ENCODE assay signal across 8 cellular contexts in the genomic region with DNA sequence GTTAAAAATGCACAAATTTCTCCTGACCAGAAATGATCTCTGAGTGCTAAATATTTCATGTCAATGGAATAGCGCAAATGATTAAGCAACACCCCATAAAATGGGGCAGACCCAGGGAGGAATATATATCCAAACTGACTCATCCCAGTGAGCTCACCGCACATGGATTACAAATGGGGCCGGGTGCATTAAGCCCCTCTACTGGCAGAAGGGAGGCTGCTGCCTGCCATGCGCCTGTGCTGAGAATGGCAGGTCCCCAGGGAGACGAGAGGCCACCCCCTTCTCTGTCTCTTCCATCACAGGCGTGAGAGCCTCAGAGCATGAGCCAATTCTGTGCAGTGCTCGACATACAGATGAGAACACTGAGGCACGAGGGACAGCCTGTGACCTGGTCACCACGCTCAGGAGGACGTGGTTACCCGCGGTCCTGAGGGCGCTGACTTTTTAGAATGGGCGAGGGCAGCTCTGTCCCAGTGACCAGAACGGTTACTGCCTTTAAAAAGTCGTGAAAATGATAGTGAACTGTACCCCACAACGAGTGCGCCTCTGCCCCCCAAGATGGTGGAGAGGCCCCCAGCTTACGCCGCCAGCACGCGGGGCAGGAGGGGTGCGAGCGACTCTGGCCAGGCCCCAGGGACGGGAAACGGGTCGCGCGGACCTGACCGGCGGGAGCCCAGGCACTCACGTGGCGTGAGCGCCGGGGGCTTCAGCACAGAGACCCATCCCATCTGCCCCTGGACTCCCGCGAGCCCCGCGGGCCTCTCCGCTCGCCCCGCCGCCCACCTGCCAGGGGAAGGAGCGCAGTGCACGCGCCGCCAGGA.
DNase-seq lines count a peak whose midpoint lies in the region; ATAC-seq and TF ChIP-seq lines count a peak whose summit lies in the region.
"Not testable (repeated sequence)": the region's sequence is repeated elsewhere in the genome, so short reads cannot be mapped to it uniquely, and the experiment has no call there.

No MANE protein-coding gene starts in this region.

- H4K20me1 ChIP-seq in neural progenitor cell (ENCODE audit: low read depth), result not testable (repeated sequence)

- not testable (repeated sequence) for H3K9ac ChIP-seq in neural progenitor cell

- H3K27ac Mint-ChIP-seq in neural progenitor cell, result not testable (repeated sequence)

- H3K36me3 ChIP-seq in right atrium auricular region, neural progenitor cell, suprapubic skin: not testable (repeated sequence)

- H3K4me3 Mint-ChIP-seq in neural progenitor cell, result peak overlapping the region; percentile 90

- TF ChIP-seq POLR2A in suprapubic skin (IDR thresholded peaks at IDR 0.05), result not testable (repeated sequence)

- H3K27ac ChIP-seq in right atrium auricular region (peak overlapping the region; percentile 23 to 59), suprapubic skin (peak overlapping the region; percentile 86)
- H3K27ac ChIP-seq in neural progenitor cell, result not testable (repeated sequence)

- H3K79me2 ChIP-seq in neural progenitor cell (ENCODE audit: low read depth), result not testable (repeated sequence)

- H3K4me1 ChIP-seq in right atrium auricular region, neural progenitor cell: not testable (repeated sequence)
- peaks cover 14% of the 10 kb centered on the region for H3K4me1 ChIP-seq in suprapubic skin

- not testable (repeated sequence) for TF ChIP-seq EP300 in suprapubic skin (IDR thresholded peaks at IDR 0.05)

- 13% methylated on average over 3 of the region's 47 CpGs for WGBS in suprapubic skin

- H3K36me3 Mint-ChIP-seq in neural progenitor cell, result not testable (repeated sequence)

- peak overlapping the region; percentile 75 for H3K4me2 ChIP-seq in neural progenitor cell

- not testable (repeated sequence) for H3K9me3 ChIP-seq in right atrium auricular region; neural progenitor cell (ENCODE audit: low read depth); suprapubic skin

- DNase-seq in Daoy (ENCODE audit: low read depth), result peak; percentile 76
- DNase-seq in NCI-H1105 (lab: John Stamatoyannopoulos, UW), result peak; percentile 10
- peak; percentile 46 to 74 for DNase-seq in cardiac fibroblast (ENCODE audit: low read depth in 2 of 2)
- not testable (repeated sequence) for DNase-seq in right atrium auricular region (ENCODE audit: low spot score)
- DNase-seq in neural progenitor cell (ENCODE audit: low spot score), result peak; percentile 30
- DNase-seq in suprapubic skin (ENCODE audit: low spot score in 2 of 2), result peak in 1 of 2 donors; percentile 83

- not testable (repeated sequence) for H3K27me3 ChIP-seq in right atrium auricular region, neural progenitor cell, suprapubic skin

- not testable (repeated sequence) for H3K27me3 Mint-ChIP-seq in neural progenitor cell (ENCODE audit: insufficient read depth, low read depth)

- not testable (repeated sequence) for H3F3A ChIP-seq in neural progenitor cell (ENCODE audit: low read depth)

- H3K4me3 ChIP-seq in WI38 (ENCODE audit: low read depth, low read length) (peak overlapping the region; percentile 71), cardiac fibroblast (replicated peaks in 1 of 2; ENCODE audit: low read depth in 2 of 2, low read length in 2 of 2) (peak overlapping the region; percentile 64 to 71), right atrium auricular region (peak overlapping the region; percentile 75 to 81), neural progenitor cell (peak overlapping the region; percentile 74), suprapubic skin (peak overlapping the region; percentile 59)

- H3K4me1 Mint-ChIP-seq in neural progenitor cell, result peaks cover 20% of the 10 kb centered on the region

- not testable (repeated sequence) for H3K9me3 Mint-ChIP-seq in neural progenitor cell

- ATAC-seq in HG02798 (IDR thresholded peaks at IDR 0.05; ENCODE audit: poor library complexity, unreplicated experiment), result peak; percentile 6

- peak overlapping the region; percentile 72 for H2AFZ ChIP-seq in neural progenitor cell (replicated peaks)

- not testable (repeated sequence) for TF ChIP-seq CTCF in WI38 (IDR thresholded peaks at IDR 0.05; ENCODE audit: low read depth, low read length); cardiac fibroblast (IDR thresholded peaks at IDR 0.05; ENCODE audit: low read depth, low read length); neural progenitor cell (IDR thresholded peaks at IDR 0.05); suprapubic skin (IDR thresholded peaks at IDR 0.05)
- peak in 1 of 2 donors; percentile 13 for TF ChIP-seq CTCF in right atrium auricular region (IDR thresholded peaks at IDR 0.05)
